15 cellular contexts compared by ENCODE assay signal in the genomic region with DNA sequence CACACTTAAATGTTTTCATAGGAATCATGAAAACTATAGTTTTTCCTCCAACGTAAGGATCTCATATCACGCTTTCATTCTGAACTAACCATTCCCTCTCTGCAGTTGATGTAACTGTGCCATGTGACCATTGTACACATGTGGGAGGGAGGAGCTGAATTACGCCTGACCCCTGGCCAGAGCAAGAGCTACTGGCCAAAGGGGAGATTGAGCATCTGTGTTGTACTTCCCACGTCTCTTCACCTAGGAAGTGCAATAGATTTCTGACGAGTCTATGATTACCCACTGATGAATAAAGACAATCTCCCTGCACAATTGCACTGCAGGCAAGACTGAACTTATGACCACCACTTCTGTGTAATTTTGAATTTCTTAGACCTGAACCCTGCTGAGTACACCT. TPM values are rescaled to one million over a fixed set of nuclear protein-coding genes. Genes with fewer than 3 reads are reported as not detected.
DNase-seq lines count a peak whose midpoint lies in the region; ATAC-seq, FAIRE-seq and TF ChIP-seq lines count a peak whose summit lies in the region.
"Had no signal": no experiment of that assay in that cellular context is flagged by ENCODE, and none has a peak within 500 bp of the region (broad histone marks: within the 10 kb centered on the region; RNA-seq: fewer than 3 reads in every experiment).

No MANE protein-coding gene starts in this region.

- H3K36me3 Mint-ChIP-seq in activated CD4-positive, alpha-beta T cell treated with anti-CD3 and anti-CD28 coated beads, Interleukin-2, amount 10 ng/mL, durations not matched to agents 24 days and 14 days (ENCODE audit: low read depth), result peaks cover 52% of the 10 kb centered on the region
- H3K36me3 Mint-ChIP-seq in activated naive CD8-positive, alpha-beta T cell treated with anti-CD3 and anti-CD28 coated beads, Interleukin-2, amount 10 ng/mL, durations not matched to agents 7 days and 5 days, result peaks cover 54% of the 10 kb centered on the region
- H3K36me3 Mint-ChIP-seq in stimulated activated effector memory CD8-positive, alpha-beta T cell treated with anti-CD3 and anti-CD28 coated beads, Interleukin-12 subunit alpha, Interleukin-12 subunit beta, amount 100 ng/mL, for 72 hours, result peaks cover 94% of the 10 kb centered on the region

- no peaks in the 10 kb centered on the region for H3K36me3 ChIP-seq in HepG2 (replicated peaks in 1 of 2; ENCODE audit: control insufficient read depth in 1 of 2, insufficient read depth in 2 of 2, low read length in 2 of 2)
- H3K36me3 ChIP-seq: brain microvascular endothelial cell, HAP-1 had no signal

- TF ChIP-seq POLR2A in erythroblast (IDR thresholded peaks at IDR 0.05; ENCODE audit: low read length), result no peak
- TF ChIP-seq POLR2A in HepG2 (IDR thresholded peaks at IDR 0.05; ENCODE audit: insufficient read depth in 1 of 2, low read depth in 2 of 2, low read length in 2 of 2), result no peak

- H3K4me3 Mint-ChIP-seq in activated CD4-positive, alpha-beta T cell treated with anti-CD3 and anti-CD28 coated beads, Interleukin-2, amount 10 ng/mL, durations not matched to agents 24 days and 14 days, result peak overlapping the region; percentile 78
- peak overlapping the region; percentile 80 for H3K4me3 Mint-ChIP-seq in activated naive CD8-positive, alpha-beta T cell treated with anti-CD3 and anti-CD28 coated beads, Interleukin-2, amount 10 ng/mL, durations not matched to agents 7 days and 5 days
- peak overlapping the region; percentile 64 for H3K4me3 Mint-ChIP-seq in stimulated activated effector memory CD8-positive, alpha-beta T cell treated with anti-CD3 and anti-CD28 coated beads, Interleukin-12 subunit alpha, Interleukin-12 subunit beta, amount 100 ng/mL, for 72 hours

- H3K4me2 ChIP-seq in HepG2 (ENCODE audit: low read depth, low read length), result no peak overlapping the region
- H3K4me2 ChIP-seq: A549 had no signal

- H3K4me3 ChIP-seq in HepG2 (replicated peaks in 1 of 3; ENCODE audit: insufficient read depth in 1 of 3, low read depth in 2 of 3, low read length in 3 of 3), result no peak overlapping the region
- H3K4me3 ChIP-seq: A549, HAP-1 had no signal

- no peaks in the 10 kb centered on the region for H3K27me3 ChIP-seq in HepG2 (ENCODE audit: control insufficient read depth in 1 of 2, insufficient read depth in 2 of 2, low read length in 2 of 2)
- H3K27me3 ChIP-seq: brain microvascular endothelial cell had no signal

- peak; percentile 68 for DNase-seq in activated CD4-positive, alpha-beta T cell treated with anti-CD3 and anti-CD28 coated beads, Interleukin-2, amount 10 ng/mL, durations not matched to agents 24 days and 14 days
- no peak for DNase-seq in activated CD4-positive, alpha-beta T cell treated with anti-CD3 and anti-CD28 coated beads, Interleukin-2, amount 50 U/mL, for 48 hours
- DNase-seq in NCI-H2227 treated with DMSO at 0.1 percent for 48 hours (lab: John Stamatoyannopoulos, UW) (peak; percentile 93), COR-L47 (lab: John Stamatoyannopoulos, UW) (no peak), erythroblast (lab: John Stamatoyannopoulos, UW) (no peak), HepG2 (ENCODE audit: low spot score) (no peak)
- DNase-seq in activated naive CD8-positive, alpha-beta T cell treated with anti-CD3 and anti-CD28 coated beads, Interleukin-2, amount 10 ng/mL, durations not matched to agents 7 days and 5 days, result no peak
- no peak for DNase-seq in stimulated activated effector memory CD8-positive, alpha-beta T cell treated with anti-CD3 and anti-CD28 coated beads, Interleukin-12 subunit alpha, Interleukin-12 subunit beta, amount 100 ng/mL, for 72 hours (ENCODE audit: low spot score in 2 of 2)
- DNase-seq: brain microvascular endothelial cell, NCI-H187, NCI-H526 treated with DMSO at 0.1 percent for 48 hours had no signal

- no peak overlapping the region for H2AFZ ChIP-seq in HepG2 (ENCODE audit: low read length)

- POLR2A ChIA-PET in activated naive CD8-positive, alpha-beta T cell treated with anti-CD3 and anti-CD28 coated beads, Interleukin-2, amount 10 ng/mL, durations not matched to agents 7 days and 5 days (lab: Charles Lee), result interaction anchor here (0.6 to 1.5 kb wide), 8 partner anchors 14 to 42 kb away, joined by 3 to 7 read pairs (median 3); no protein-coding TSS in a partner anchor
- POLR2A ChIA-PET in HepG2 (lab: Yijun Ruan, JAX), result no interaction called here

- no peak for TF ChIP-seq RAD21 in HepG2 (CRISPR knock-in tag; IDR thresholded peaks at IDR 0.05)

- H3K4me1 Mint-ChIP-seq in activated CD4-positive, alpha-beta T cell treated with anti-CD3 and anti-CD28 coated beads, Interleukin-2, amount 10 ng/mL, durations not matched to agents 24 days and 14 days, result peaks cover 63% of the 10 kb centered on the region
- H3K4me1 Mint-ChIP-seq in activated naive CD8-positive, alpha-beta T cell treated with anti-CD3 and anti-CD28 coated beads, Interleukin-2, amount 10 ng/mL, durations not matched to agents 7 days and 5 days, result peaks cover 72% of the 10 kb centered on the region
- H3K4me1 Mint-ChIP-seq in stimulated activated effector memory CD8-positive, alpha-beta T cell treated with anti-CD3 and anti-CD28 coated beads, Interleukin-12 subunit alpha, Interleukin-12 subunit beta, amount 100 ng/mL, for 72 hours, result peaks cover 75% of the 10 kb centered on the region

- H3K4me1 ChIP-seq in HepG2 (ENCODE audit: insufficient read depth, low read length), result no peaks in the 10 kb centered on the region
- H3K4me1 ChIP-seq: A549, HAP-1 had no signal

- no TSS peak for BruUV-seq in HepG2 (replicated peaks; lab: Mats Ljungman, UMichigan)

- H3K9me3 ChIP-seq in HepG2 (ENCODE audit: low read length), result no peaks in the 10 kb centered on the region
- H3K9me3 ChIP-seq: A549, HAP-1 had no signal

- TF ChIP-seq CTCF in HepG2 (CRISPR knock-in tag; IDR thresholded peaks at IDR 0.05), result no peak

- 2% methylated on average over 5 of the region's 5 CpGs for WGBS in HepG2 (ENCODE audit: low lambda C conversion rate)

- no peak overlapping the region for H3K9ac ChIP-seq in HepG2 (ENCODE audit: insufficient read depth, low read depth, low read length)

- in situ Hi-C loops in HepG2 (cut with HindIII; ENCODE audit: extremely low pct_ligation_motif_present, low pct_unique_long_range_greater_than_20kb), result no loop called here

- no peak for TF ChIP-seq EP300 in HepG2 (IDR thresholded peaks at IDR 0.05; ENCODE audit: low read depth in 2 of 2, low read length in 2 of 2)
- TF ChIP-seq EP300 in HepG2 (CRISPR knock-in tag; IDR thresholded peaks at IDR 0.05; ENCODE audit: borderline replicate concordance), result no peak

- no peaks in the 10 kb centered on the region for H4K20me1 ChIP-seq in HepG2 (ENCODE audit: insufficient read depth, low read length)

- no peaks in the 10 kb centered on the region for H3K9me3 Mint-ChIP-seq in activated CD4-positive, alpha-beta T cell treated with anti-CD3 and anti-CD28 coated beads, Interleukin-2, amount 10 ng/mL, durations not matched to agents 24 days and 14 days
- H3K9me3 Mint-ChIP-seq in activated naive CD8-positive, alpha-beta T cell treated with anti-CD3 and anti-CD28 coated beads, Interleukin-2, amount 10 ng/mL, durations not matched to agents 7 days and 5 days, result no peaks in the 10 kb centered on the region
- H3K9me3 Mint-ChIP-seq in stimulated activated effector memory CD8-positive, alpha-beta T cell treated with anti-CD3 and anti-CD28 coated beads, Interleukin-12 subunit alpha, Interleukin-12 subunit beta, amount 100 ng/mL, for 72 hours, result no peaks in the 10 kb centered on the region

- CTCF ChIA-PET in HepG2 (lab: Yijun Ruan, JAX; ENCODE audit: low intra/inter-chr PET ratio, low total read pairs), result no interaction called here

- no peaks in the 10 kb centered on the region for H3K27me3 Mint-ChIP-seq in activated CD4-positive, alpha-beta T cell treated with anti-CD3 and anti-CD28 coated beads, Interleukin-2, amount 10 ng/mL, durations not matched to agents 24 days and 14 days
- no peaks in the 10 kb centered on the region for H3K27me3 Mint-ChIP-seq in activated naive CD8-positive, alpha-beta T cell treated with anti-CD3 and anti-CD28 coated beads, Interleukin-2, amount 10 ng/mL, durations not matched to agents 7 days and 5 days

- ATAC-seq in activated naive CD8-positive, alpha-beta T cell treated with anti-CD3 and anti-CD28 coated beads, Interleukin-2, amount 10 ng/mL, durations not matched to agents 7 days and 5 days (ENCODE audit: low read depth), result peak; percentile 8
- peak; percentile 61 for ATAC-seq in stimulated activated effector memory CD8-positive, alpha-beta T cell treated with anti-CD3 and anti-CD28 coated beads, Interleukin-12 subunit alpha, Interleukin-12 subunit beta, amount 100 ng/mL, for 72 hours
- no peak for ATAC-seq in HepG2
- ATAC-seq: A549 had no signal

- no peak overlapping the region for H3K27ac ChIP-seq in HepG2 (ENCODE audit: extremely low read length, insufficient read depth, low read length)
- H3K27ac ChIP-seq: A549, brain microvascular endothelial cell, RWPE1 had no signal

- peak overlapping the region; percentile 80 for H3K27ac Mint-ChIP-seq in activated CD4-positive, alpha-beta T cell treated with anti-CD3 and anti-CD28 coated beads, Interleukin-2, amount 10 ng/mL, durations not matched to agents 24 days and 14 days
- peak overlapping the region; percentile 60 for H3K27ac Mint-ChIP-seq in activated naive CD8-positive, alpha-beta T cell treated with anti-CD3 and anti-CD28 coated beads, Interleukin-2, amount 10 ng/mL, durations not matched to agents 7 days and 5 days
- peak overlapping the region; percentile 91 for H3K27ac Mint-ChIP-seq in stimulated activated effector memory CD8-positive, alpha-beta T cell treated with anti-CD3 and anti-CD28 coated beads, Interleukin-12 subunit alpha, Interleukin-12 subunit beta, amount 100 ng/mL, for 72 hours

- intact Hi-C loops in activated CD4-positive, alpha-beta T cell treated with anti-CD3 and anti-CD28 coated beads, Interleukin-2, amount 10 ng/mL, durations not matched to agents 24 days and 14 days (cut with micrococcal nuclease), result no loop called here
- intact Hi-C loops in HepG2 (cut with micrococcal nuclease; ENCODE audit: unreplicated experiment), result no loop called here

- no peak for FAIRE-seq in HepG2 (lab: Jason Lieb, UNC)
- FAIRE-seq: A549 had no signal

- H3K79me2 ChIP-seq in HepG2 (ENCODE audit: insufficient read depth, low read length), result no peaks in the 10 kb centered on the region

RNA-seq across cellular contexts. Expression of gene PTPRC, which starts 24.0 kb away (rescaled TPM):
- total RNA-seq in activated CD4-positive, alpha-beta T cell treated with anti-CD3 and anti-CD28 coated beads, Interleukin-2, amount 10 ng/mL, durations not matched to agents 24 days and 14 days, result 436 and 438 TPM in 2 replicates
- 100 to 1,000 TPM; 828 to 854 TPM for total RNA-seq in activated naive CD8-positive, alpha-beta T cell treated with anti-CD3 and anti-CD28 coated beads, Interleukin-2, amount 10 ng/mL, durations not matched to agents 7 days and 5 days
- not detected in 2 replicates for total RNA-seq in HepG2 (2016; rRNA removed; fragmentation: Illumina TruSeq; extraction: Trizol)
- not detected in 2 replicates for total RNA-seq in HepG2 (2016; cell fraction: cytosol; rRNA removed; fragmentation: Illumina TruSeq; extraction: Trizol; ENCODE audit: low read depth)
- not detected in 2 replicates for total RNA-seq in HepG2 (2016; cell fraction: insoluble cytoplasmic fraction; rRNA removed; fragmentation: Illumina TruSeq; extraction: Trizol)
- not detected in 2 replicates for total RNA-seq in HepG2 (2016; cell fraction: membrane; rRNA removed; fragmentation: Illumina TruSeq; extraction: Trizol)
- total RNA-seq in HepG2 (2016; cell fraction: nucleus; rRNA removed; fragmentation: Illumina TruSeq; extraction: Trizol), result not detected in 2 replicates
- not detected in 2 replicates for polyA plus RNA-seq in HepG2 (2011; rRNA removed)
- polyA plus RNA-seq in HepG2 (2011; cell fraction: cytosol; rRNA removed), result 0.01 TPM in 1 of 2 replicates, not detected in the other
- 0.07 TPM in 1 of 2 replicates, not detected in the other for polyA plus RNA-seq in HepG2 (2011; cell fraction: nucleus; rRNA removed)
- not detected in 2 replicates for polyA plus RNA-seq in HepG2 (2012)
- not detected in 2 replicates for polyA plus RNA-seq in HepG2 (2016; cell fraction: cytosol; fragmentation: Illumina TruSeq; extraction: Trizol; ENCODE audit: low read depth)
- polyA plus RNA-seq in HepG2 (2016; cell fraction: insoluble cytoplasmic fraction; fragmentation: Illumina TruSeq; extraction: Trizol; ENCODE audit: low read depth), result not detected in 2 replicates
- polyA plus RNA-seq in HepG2 (2016; cell fraction: membrane; fragmentation: Illumina TruSeq; extraction: Trizol; ENCODE audit: low read depth), result not detected in 2 replicates
- polyA plus RNA-seq in HepG2 (2016; cell fraction: nucleus; fragmentation: Illumina TruSeq; extraction: Trizol; ENCODE audit: insufficient read depth, low read depth), result not detected in 2 replicates
- polyA minus RNA-seq in HepG2 (2011; rRNA and poly(A)+ RNA removed; ENCODE audit: low replicate concordance), result 0.21 TPM in 1 of 2 replicates, not detected in the other
- polyA minus RNA-seq in HepG2 (2011; cell fraction: cytosol; rRNA and poly(A)+ RNA removed), result not detected in 2 replicates
- not detected in 2 replicates for polyA minus RNA-seq in HepG2 (2011; cell fraction: nucleus; rRNA and poly(A)+ RNA removed)
- total RNA-seq: osteocyte had no signal
- polyA plus RNA-seq: A549 had no signal

Comparison
In these comparisons a context has a peak if more than half of its experiments do, and no peak if none do; other contexts are left out.
1. DNase-seq: peak in activated CD4-positive, alpha-beta T cell treated with anti-CD3 and anti-CD28 coated beads, Interleukin-2, amount 10 ng/mL, durations not matched to agents 24 days and 14 days (single experiment) and NCI-H2227 treated with DMSO at 0.1 percent for 48 hours (single experiment); none in activated CD4-positive, alpha-beta T cell treated with anti-CD3 and anti-CD28 coated beads, Interleukin-2, amount 50 U/mL, for 48 hours (0 of 2), activated naive CD8-positive, alpha-beta T cell treated with anti-CD3 and anti-CD28 coated beads, Interleukin-2, amount 10 ng/mL, durations not matched to agents 7 days and 5 days (single experiment), stimulated activated effector memory CD8-positive, alpha-beta T cell treated with anti-CD3 and anti-CD28 coated beads, Interleukin-12 subunit alpha, Interleukin-12 subunit beta, amount 100 ng/mL, for 72 hours (0 of 2), COR-L47 (single experiment), erythroblast (0 of 2) and HepG2 (single experiment).
2. RNA of gene PTPRC, which starts 24.0 kb away (total RNA-seq): 828 to 854 TPM in activated naive CD8-positive, alpha-beta T cell treated with anti-CD3 and anti-CD28 coated beads, Interleukin-2, amount 10 ng/mL, durations not matched to agents 7 days and 5 days and 436 to 438 TPM in activated CD4-positive, alpha-beta T cell treated with anti-CD3 and anti-CD28 coated beads, Interleukin-2, amount 10 ng/mL, durations not matched to agents 24 days and 14 days; not detected in HepG2; every median in the first group is over 100 times any median in the second.
3. Peak in every context shown above with its lines, with median percentiles within 50 percentile points of each other: H3K27ac Mint-ChIP-seq and H3K4me3 Mint-ChIP-seq.